In the genomic region with DNA sequence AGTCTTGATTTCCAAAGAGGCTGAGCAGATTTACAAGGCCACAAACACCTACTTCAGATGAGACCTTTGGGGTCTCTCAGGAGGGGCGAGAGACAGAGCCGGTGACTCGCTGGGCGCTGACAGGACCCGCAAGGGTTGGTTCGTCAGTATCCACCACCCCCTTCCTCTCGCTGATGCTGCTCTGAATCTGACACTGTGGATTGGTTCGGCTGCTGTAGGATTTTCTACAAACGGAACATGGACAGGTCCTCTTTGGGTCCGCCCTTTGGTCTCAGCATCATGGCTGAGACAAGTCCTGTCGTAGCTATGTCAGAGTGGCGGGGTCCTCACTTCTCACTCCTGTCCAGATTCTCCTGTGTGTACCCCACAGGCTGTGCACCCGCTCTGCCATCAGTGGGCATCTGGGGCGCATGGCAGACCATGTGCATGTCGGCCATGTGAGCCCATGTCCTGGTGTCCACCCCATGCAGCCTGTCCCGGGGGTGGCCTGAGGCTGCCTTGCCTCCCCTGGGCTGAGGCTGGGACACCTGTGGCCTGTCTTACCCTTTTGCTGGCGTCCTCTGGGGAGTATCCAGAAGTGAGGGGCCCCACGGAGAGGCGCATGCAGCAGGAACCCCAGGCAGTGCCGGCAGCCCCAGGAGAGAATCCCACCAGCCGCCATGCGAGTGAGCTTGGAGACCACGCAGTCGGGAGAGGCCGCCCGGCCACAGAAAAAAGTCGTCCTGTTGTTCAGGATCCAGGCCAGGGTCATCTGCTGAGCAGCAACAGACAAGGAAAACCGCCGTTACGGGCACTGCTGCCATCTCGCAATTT, we compare ENCODE assay signal across 25 cellular contexts.
"Had no signal": no experiment of that assay in that cellular context is flagged by ENCODE, and none has a peak within 500 bp of the region (broad histone marks: within the 10 kb centered on the region; RNA-seq: fewer than 3 reads in every experiment).

No MANE protein-coding gene starts in this region.

- ATAC-seq: activated naive CD4-positive, alpha-beta T cell treated with anti-CD3 and anti-CD28 coated beads, Interleukin-2, amount 50 U/mL, for 72 hours; activated T-cell treated with anti-CD3 and anti-CD28 coated beads, Interleukin-2, amount 50 U/mL, for 72 hours; esophagus mucosa; natural killer cell; psoas muscle had no signal

- H3K9me3 ChIP-seq: adrenal gland, ascending aorta, ovary, psoas muscle, SK-N-SH, upper lobe of left lung had no signal

- H3K4me1 Mint-ChIP-seq: memory B cell, natural killer cell had no signal

- H3K4me1 ChIP-seq: ascending aorta had no signal

- H3K4me3 ChIP-seq: adrenal gland, ascending aorta, cardiac muscle cell, ovary, psoas muscle, upper lobe of left lung had no signal

- H3K4me2 ChIP-seq: SK-N-SH had no signal

- DNase-seq: activated CD4-positive, alpha-beta T cell treated with anti-CD3 and anti-CD28 coated beads for 4 hours; activated CD4-positive, alpha-beta T cell treated with anti-CD3 and anti-CD28 coated beads, Interleukin-2, amount 50 U/mL, for 4 hours; activated naive CD4-positive, alpha-beta T cell; activated T-cell treated with anti-CD3 and anti-CD28 coated beads for 4 hours; activated T-cell treated with anti-CD3 and anti-CD28 coated beads, Interleukin-2, amount 50 U/mL, for 72 hours; foreskin fibroblast; natural killer cell; SK-N-SH; stimulated activated CD4-positive, alpha-beta T cell treated with anti-CD3 and anti-CD28 coated beads, Interleukin-2, amount 100 ng/mL, for 48 hours; SW 1271; T-helper 9 cell had no signal

- H3K27ac Mint-ChIP-seq: activated naive CD4-positive, alpha-beta T cell treated with anti-CD3 and anti-CD28 coated beads, Interleukin-2, amount 50 U/mL, for 72 hours; activated T-cell treated with anti-CD3 and anti-CD28 coated beads, Interleukin-2, amount 50 U/mL, for 72 hours; memory B cell; natural killer cell; stimulated activated naive CD8-positive, alpha-beta T cell treated with anti-CD3 and anti-CD28 coated beads, Interleukin-15, Interleukin-2, amounts not matched to agents 100 ng/mL and 50 ng/mL, for 24 hours; T-helper 1 cell treated with Interleukin-12 subunit alpha and Interleukin-12 subunit beta and Interleukin-4 antibody, amounts not matched to agents 30 μg/mL and 1 μg/mL, for 36 hours had no signal

- H3K4me3 Mint-ChIP-seq: activated T-cell treated with anti-CD3 and anti-CD28 coated beads, Interleukin-2, amount 50 U/mL, for 72 hours; brain; memory B cell; natural killer cell; stimulated activated naive CD8-positive, alpha-beta T cell treated with anti-CD3 and anti-CD28 coated beads, Interleukin-15, Interleukin-2, amounts not matched to agents 100 ng/mL and 50 ng/mL, for 24 hours; T-helper 1 cell treated with Interleukin-12 subunit alpha and Interleukin-12 subunit beta and Interleukin-4 antibody, amounts not matched to agents 30 μg/mL and 1 μg/mL, for 36 hours had no signal

- H3K27me3 ChIP-seq: adrenal gland, ascending aorta, cardiac muscle cell, ovary, upper lobe of left lung had no signal

- H3K36me3 Mint-ChIP-seq: activated naive CD4-positive, alpha-beta T cell treated with anti-CD3 and anti-CD28 coated beads, Interleukin-2, amount 50 U/mL, for 72 hours; brain; memory B cell; natural killer cell had no signal

- H3K36me3 ChIP-seq: adrenal gland, ascending aorta, cardiac muscle cell, ovary, upper lobe of left lung had no signal

- H3K9me3 Mint-ChIP-seq: activated naive CD4-positive, alpha-beta T cell treated with anti-CD3 and anti-CD28 coated beads, Interleukin-2, amount 50 U/mL, for 72 hours; activated T-cell treated with anti-CD3 and anti-CD28 coated beads, Interleukin-2, amount 50 U/mL, for 72 hours; memory B cell; natural killer cell; stimulated activated naive CD8-positive, alpha-beta T cell treated with anti-CD3 and anti-CD28 coated beads, Interleukin-15, Interleukin-2, amounts not matched to agents 100 ng/mL and 50 ng/mL, for 24 hours; T-helper 1 cell treated with Interleukin-12 subunit alpha and Interleukin-12 subunit beta and Interleukin-4 antibody, amounts not matched to agents 30 μg/mL and 1 μg/mL, for 36 hours had no signal

- H3K27me3 Mint-ChIP-seq: brain had no signal

- FAIRE-seq: TTC549 had no signal

- H3K27ac ChIP-seq: adrenal gland, ascending aorta, cardiac muscle cell, ovary, psoas muscle, upper lobe of left lung, VCaP had no signal
